Comparison of ENCODE assay signal across 20 cellular contexts in genomic region chr16:13645525-13645924, GRCh38.
"Had no signal": no experiment of that assay in that cellular context is flagged by ENCODE, and none has a peak within 500 bp of the region (broad histone marks: within the 10 kb centered on the region; RNA-seq: fewer than 3 reads in every experiment).

No MANE protein-coding gene starts in this region.

- ATAC-seq: left colon; natural killer cell; right cardiac atrium; stimulated activated effector memory CD8-positive, alpha-beta T cell treated with anti-CD3 and anti-CD28 coated beads, Interleukin-12 subunit alpha, Interleukin-12 subunit beta, amount 100 ng/mL, for 72 hours had no signal

- DNase-seq: immature natural killer cell; kidney; left colon; left ventricle myocardium inferior; mesendoderm; naive B cell; natural killer cell; nephron progenitor cell; occipital lobe; retina; right cardiac atrium; sigmoid colon; small intestine; spleen; stimulated activated CD4-positive, alpha-beta T cell treated with anti-CD3 and anti-CD28 coated beads, Interleukin-4, amount 100 ng/mL, for 24 hours; stimulated activated naive CD4-positive, alpha-beta T cell; tibial artery; trophoblast cell; uterus had no signal
